Comparison of ENCODE assay signal across 9 cellular contexts in the genomic region with DNA sequence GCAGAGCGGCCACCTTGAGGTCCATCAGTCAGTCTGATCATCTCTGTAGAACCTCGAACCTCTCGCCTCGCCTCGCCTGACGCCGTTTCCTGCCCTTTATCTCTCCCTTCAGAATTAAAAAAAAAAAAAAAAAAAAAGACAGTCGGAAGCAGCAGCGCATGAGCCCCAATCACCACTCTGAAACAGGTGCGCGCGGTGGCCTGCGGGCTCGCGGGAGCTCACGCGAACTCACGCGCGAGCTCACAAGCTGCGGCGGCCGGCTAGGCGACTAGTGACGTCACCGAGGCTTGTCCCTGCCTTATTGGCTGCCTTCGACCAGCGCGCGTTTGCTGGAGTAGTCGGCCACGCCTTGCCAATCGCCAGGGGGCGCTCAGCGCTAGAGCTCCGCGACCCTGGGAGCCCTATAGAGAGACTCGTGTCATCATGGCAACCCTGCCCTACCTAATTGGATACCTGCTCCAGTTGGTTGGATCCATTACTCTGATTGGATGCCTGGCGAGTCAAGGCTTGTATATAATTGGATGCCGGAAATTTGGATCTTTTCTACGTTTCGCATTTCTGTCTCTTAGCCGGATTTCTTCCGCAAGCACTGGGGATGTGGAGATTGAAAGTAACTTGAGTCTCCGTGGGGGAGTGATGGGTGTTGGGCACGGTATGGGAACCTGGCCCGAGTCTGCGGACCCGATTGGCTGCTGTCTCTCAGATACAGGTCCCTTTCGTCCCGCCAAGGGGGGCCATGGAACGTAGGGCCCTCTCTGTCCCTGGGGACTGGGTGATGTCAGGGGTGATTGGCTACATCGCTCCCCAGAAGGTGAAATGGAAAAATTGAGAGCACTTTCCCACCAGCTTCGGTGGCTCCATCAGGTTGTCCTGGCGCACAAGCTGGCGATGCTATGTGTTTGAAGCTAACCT. TPM values are rescaled to one million over a fixed set of nuclear protein-coding genes. Genes with fewer than 3 reads are reported as not detected.
DNase-seq lines count a peak whose midpoint lies in the region; ATAC-seq and TF ChIP-seq lines count a peak whose summit lies in the region.
"Had no signal": no experiment of that assay in that cellular context is flagged by ENCODE, and none has a peak within 500 bp of the region (broad histone marks: within the 10 kb centered on the region; RNA-seq: fewer than 3 reads in every experiment).

No MANE protein-coding gene starts in this region.

- no peaks in the 10 kb centered on the region for H4K20me1 ChIP-seq in SU-DHL-6 (ENCODE audit: low read depth, low read length)

- peak overlapping the region; percentile 35 for H3K27ac Mint-ChIP-seq in activated naive CD8-positive, alpha-beta T cell treated with anti-CD3 and anti-CD28 coated beads, Interleukin-2, amount 10 ng/mL, durations not matched to agents 7 days and 5 days

- no peaks in the 10 kb centered on the region for H3K27me3 ChIP-seq in SU-DHL-6 (ENCODE audit: low read length)

- H3K4me2 ChIP-seq in SU-DHL-6 (ENCODE audit: low read depth, low read length, poor library complexity, severe bottlenecking) = no peak overlapping the region

- no peaks in the 10 kb centered on the region for H3K79me2 ChIP-seq in SU-DHL-6 (ENCODE audit: insufficient read depth, low read length)

- DNase-seq in AG04449 (ENCODE audit: low read depth, low spot score) (peak; percentile 0), hepatic stellate cell (ENCODE audit: low spot score) (peak; percentile 37), retina (peak; percentile 94)
- peak; percentile 88 for DNase-seq in activated naive CD8-positive, alpha-beta T cell treated with anti-CD3 and anti-CD28 coated beads, Interleukin-2, amount 10 ng/mL, durations not matched to agents 7 days and 5 days

- H3K36me3 ChIP-seq in HEK293 (ENCODE audit: control insufficient read depth in 2 of 2, insufficient read depth in 1 of 2, low read length in 2 of 2) (no peaks in the 10 kb centered on the region), SU-DHL-6 (ENCODE audit: low read length) (no peaks in the 10 kb centered on the region)
- H3K36me3 ChIP-seq: tibial artery had no signal

- H3K4me1 Mint-ChIP-seq in activated naive CD8-positive, alpha-beta T cell treated with anti-CD3 and anti-CD28 coated beads, Interleukin-2, amount 10 ng/mL, durations not matched to agents 7 days and 5 days = peaks cover 10% of the 10 kb centered on the region

- H3K27ac ChIP-seq in HEK293 (ENCODE audit: extremely low read depth, low read depth, low read length) = no peak overlapping the region
- H3K27ac ChIP-seq in SU-DHL-6 (ENCODE audit: low read depth, low read length) = no peak overlapping the region
- H3K27ac ChIP-seq: tibial artery had no signal

- ATAC-seq in activated naive CD8-positive, alpha-beta T cell treated with anti-CD3 and anti-CD28 coated beads, Interleukin-2, amount 10 ng/mL, durations not matched to agents 7 days and 5 days (ENCODE audit: low read depth) = peak; percentile 85
- ATAC-seq in GM19351 (IDR thresholded peaks at IDR 0.05; ENCODE audit: unreplicated experiment) = no peak
- no peak for ATAC-seq in GM21528 (IDR thresholded peaks at IDR 0.05; ENCODE audit: low FRiP score, unreplicated experiment)

- no peaks in the 10 kb centered on the region for H3K9me3 Mint-ChIP-seq in activated naive CD8-positive, alpha-beta T cell treated with anti-CD3 and anti-CD28 coated beads, Interleukin-2, amount 10 ng/mL, durations not matched to agents 7 days and 5 days

- no peak overlapping the region for H2AFZ ChIP-seq in SU-DHL-6 (ENCODE audit: low read depth, low read length, severe bottlenecking)

- no peaks in the 10 kb centered on the region for H3K4me1 ChIP-seq in HEK293 (ENCODE audit: control insufficient read depth, insufficient read depth, low read length)

- no peaks in the 10 kb centered on the region for H3K9me3 ChIP-seq in HEK293 (ENCODE audit: control insufficient read depth, insufficient read depth, low read depth, low read length)
- no peaks in the 10 kb centered on the region for H3K9me3 ChIP-seq in SU-DHL-6 (ENCODE audit: insufficient read depth, low read length)
- H3K9me3 ChIP-seq: tibial artery had no signal

- POLR2A ChIA-PET in AG04449 (lab: Yijun Ruan, JAX) (no interaction called here), HEK293 (lab: Yijun Ruan, JAX) (interaction anchor here (0.6 to 1.0 kb wide), 11 partner anchors 18 to 1007 kb away, joined by 3 to 12 read pairs (median 6); a partner anchor contains a TSS)
- POLR2A ChIA-PET in activated naive CD8-positive, alpha-beta T cell treated with anti-CD3 and anti-CD28 coated beads, Interleukin-2, amount 10 ng/mL, durations not matched to agents 7 days and 5 days (lab: Charles Lee) = interaction anchor here (0.6 kb wide), 1 partner anchor 953 kb away, joined by 3 read pairs; no protein-coding TSS in a partner anchor

- no peak overlapping the region for H3K4me3 ChIP-seq in AG04449 (ENCODE audit: low read depth, low read length)
- peak overlapping the region; percentile 21 for H3K4me3 ChIP-seq in HEK293 (ENCODE audit: low read depth, low read length)
- no peak overlapping the region for H3K4me3 ChIP-seq in SU-DHL-6 (ENCODE audit: insufficient read depth, low read length, poor library complexity, severe bottlenecking)
- H3K4me3 ChIP-seq: tibial artery had no signal

- CTCF ChIA-PET in AG04449 (lab: Yijun Ruan, JAX) = interaction anchor here (0.8 to 2.1 kb wide), 5 partner anchors 62 to 670 kb away, joined by 3 to 5 read pairs (median 4); no protein-coding TSS in a partner anchor
- CTCF ChIA-PET in HEK293 (lab: Yijun Ruan, JAX) = interaction anchor here (0.5 to 2.5 kb wide), 41 partner anchors 9 to 1072 kb away, joined by 3 to 16 read pairs (median 4); no protein-coding TSS in a partner anchor

- peak overlapping the region; percentile 58 for H3K4me3 Mint-ChIP-seq in activated naive CD8-positive, alpha-beta T cell treated with anti-CD3 and anti-CD28 coated beads, Interleukin-2, amount 10 ng/mL, durations not matched to agents 7 days and 5 days

- H3K9ac ChIP-seq in SU-DHL-6 (ENCODE audit: low read length) = no peak overlapping the region

- TF ChIP-seq CTCF in AG04449 (IDR thresholded peaks at IDR 0.05; ENCODE audit: insufficient read depth, low read length, missing control alignments) (peak; percentile 54), HEK293 (tag by site-specific recombination; IDR thresholded peaks at IDR 0.05) (peak; percentile 83), SU-DHL-6 (IDR thresholded peaks at IDR 0.05; ENCODE audit: insufficient read depth, low read length, poor library complexity, severe bottlenecking) (peak; percentile 44)

- H3K9me2 ChIP-seq in SU-DHL-6 (replicated peaks; ENCODE audit: insufficient read depth, low read length) = no peaks in the 10 kb centered on the region

- H3K27me3 Mint-ChIP-seq in activated naive CD8-positive, alpha-beta T cell treated with anti-CD3 and anti-CD28 coated beads, Interleukin-2, amount 10 ng/mL, durations not matched to agents 7 days and 5 days = peaks cover 18% of the 10 kb centered on the region

- no peaks in the 10 kb centered on the region for H3F3A ChIP-seq in SU-DHL-6 (ENCODE audit: insufficient read depth)

- H3K36me3 Mint-ChIP-seq in activated naive CD8-positive, alpha-beta T cell treated with anti-CD3 and anti-CD28 coated beads, Interleukin-2, amount 10 ng/mL, durations not matched to agents 7 days and 5 days = peaks cover 2% of the 10 kb centered on the region

TF ChIP-seq in HEK293, 187 proteins besides CTCF, POLR2A, EP300 and RAD21 (continues in another document):
- peak; percentile 23; the same call in 1 of the 2 replicates for TF ChIP-seq ZFP37 (tag by site-specific recombination; IDR thresholded peaks at IDR 0.05)
- peak; percentile 28; the same call in 1 of the 2 replicates for TF ChIP-seq GLIS1 (tag by site-specific recombination; IDR thresholded peaks at IDR 0.05)
- peak; percentile 63 for TF ChIP-seq ZBTB21 (tag by site-specific recombination; IDR thresholded peaks at IDR 0.05)
- TF ChIP-seq, protein P1, sequence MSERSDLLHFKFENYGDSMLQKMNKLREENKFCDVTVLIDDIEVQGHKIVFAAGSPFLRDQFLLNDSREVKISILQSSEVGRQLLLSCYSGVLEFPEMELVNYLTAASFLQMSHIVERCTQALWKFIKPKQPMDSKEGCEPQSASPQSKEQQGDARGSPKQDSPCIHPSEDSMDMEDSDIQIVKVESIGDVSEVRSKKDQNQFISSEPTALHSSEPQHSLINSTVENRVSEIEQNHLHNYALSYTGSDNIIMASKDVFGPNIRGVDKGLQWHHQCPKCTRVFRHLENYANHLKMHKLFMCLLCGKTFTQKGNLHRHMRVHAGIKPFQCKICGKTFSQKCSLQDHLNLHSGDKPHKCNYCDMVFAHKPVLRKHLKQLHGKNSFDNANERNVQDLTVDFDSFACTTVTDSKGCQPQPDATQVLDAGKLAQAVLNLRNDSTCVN (tag by site-specific recombination; optimal IDR thresholded peaks at IDR 0.05) = peak; percentile 78
- 0 out of 2 replicates have a peak, but pooled peaks have one; percentile 23 for TF ChIP-seq ZFP69B (tag by site-specific recombination; IDR thresholded peaks at IDR 0.05)
- TF ChIP-seq, protein P2, sequence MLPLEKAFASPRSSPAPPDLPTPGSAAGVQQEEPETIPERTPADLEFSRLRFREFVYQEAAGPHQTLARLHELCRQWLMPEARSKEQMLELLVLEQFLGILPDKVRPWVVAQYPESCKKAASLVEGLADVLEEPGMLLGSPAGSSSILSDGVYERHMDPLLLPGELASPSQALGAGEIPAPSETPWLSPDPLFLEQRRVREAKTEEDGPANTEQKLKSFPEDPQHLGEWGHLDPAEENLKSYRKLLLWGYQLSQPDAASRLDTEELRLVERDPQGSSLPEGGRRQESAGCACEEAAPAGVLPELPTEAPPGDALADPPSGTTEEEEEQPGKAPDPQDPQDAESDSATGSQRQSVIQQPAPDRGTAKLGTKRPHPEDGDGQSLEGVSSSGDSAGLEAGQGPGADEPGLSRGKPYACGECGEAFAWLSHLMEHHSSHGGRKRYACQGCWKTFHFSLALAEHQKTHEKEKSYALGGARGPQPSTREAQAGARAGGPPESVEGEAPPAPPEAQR (tag by site-specific recombination; IDR thresholded peaks at IDR 0.05) = 0 out of 2 replicates have a peak, but pooled peaks have one; percentile 21
- TF ChIP-seq ZNF843 (tag by site-specific recombination; IDR thresholded peaks at IDR 0.05) = peak; percentile 34; the same call in 1 of the 2 replicates
- no peak for TF ChIP-seq ZNF768 (tag by site-specific recombination; IDR thresholded peaks at IDR 0.05)
- TF ChIP-seq ZNF654 (tag by site-specific recombination; IDR thresholded peaks at IDR 0.05; ENCODE audit: low read depth) = peak; percentile 31; the same call in 1 of the 2 replicates
- peak; percentile 65 for TF ChIP-seq ZNF629 (tag by site-specific recombination; IDR thresholded peaks at IDR 0.05)
- TF ChIP-seq SCRT2 (tag by site-specific recombination; IDR thresholded peaks at IDR 0.05) = peak; percentile 87

RNA-seq across cellular contexts. Expression of a gene that starts 31.6 kb away (rescaled TPM):
- total RNA-seq in activated naive CD8-positive, alpha-beta T cell treated with anti-CD3 and anti-CD28 coated beads, Interleukin-2, amount 10 ng/mL, durations not matched to agents 7 days and 5 days = under 1 TPM; 0.17 TPM

RNA-seq across cellular contexts. Expression of a gene that starts 39.9 kb away (rescaled TPM):
- total RNA-seq in activated naive CD8-positive, alpha-beta T cell treated with anti-CD3 and anti-CD28 coated beads, Interleukin-2, amount 10 ng/mL, durations not matched to agents 7 days and 5 days = not detected

RNA-seq across cellular contexts. Expression of a gene that starts 41.1 kb away (rescaled TPM):
- 1 to 10 TPM in 1 of 2 experiments, under 1 TPM in 1; 0.75 to 2.0 TPM for total RNA-seq in activated naive CD8-positive, alpha-beta T cell treated with anti-CD3 and anti-CD28 coated beads, Interleukin-2, amount 10 ng/mL, durations not matched to agents 7 days and 5 days

Comparison
In these comparisons a context has a peak if more than half of its experiments do, and no peak if none do; other contexts are left out.
1. DNase-seq: peak in every context shown above with its lines; median percentile 94 in retina; 88 in activated naive CD8-positive, alpha-beta T cell treated with anti-CD3 and anti-CD28 coated beads, Interleukin-2, amount 10 ng/mL, durations not matched to agents 7 days and 5 days; 37 in hepatic stellate cell; 0 in AG04449.